In the genomic region with DNA sequence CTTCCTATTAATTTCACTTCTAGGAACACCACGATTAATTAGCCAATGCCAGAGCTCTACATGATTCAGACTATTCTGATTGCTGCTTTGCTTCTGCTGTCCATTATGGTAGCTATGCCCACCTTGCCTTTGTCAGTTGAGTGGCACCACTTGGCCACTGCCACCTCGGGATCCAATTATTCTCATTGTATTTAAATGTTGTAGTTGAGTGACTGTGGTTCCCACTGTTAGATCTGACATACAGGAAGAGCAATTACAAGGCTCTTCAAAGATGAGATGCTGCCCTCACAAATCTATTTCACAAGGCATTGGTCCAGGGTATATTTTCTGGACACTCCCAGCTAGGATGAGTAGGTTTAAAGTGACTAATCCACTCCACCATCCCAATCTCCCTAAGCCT, we compare ENCODE assay signal across 8 cellular contexts.
"Had no signal": no experiment of that assay in that cellular context is flagged by ENCODE, and none has a peak within 500 bp of the region (broad histone marks: within the 10 kb centered on the region; RNA-seq: fewer than 3 reads in every experiment).

No MANE protein-coding gene starts in this region.

- H3K27ac Mint-ChIP-seq: IgD-negative memory B cell had no signal

- ATAC-seq: HepG2, K562 had no signal

- H3K27ac ChIP-seq: HL-60, KMS-11 had no signal

- H3K4me3 Mint-ChIP-seq: IgD-negative memory B cell had no signal

- H3K4me1 Mint-ChIP-seq: IgD-negative memory B cell had no signal

- DNase-seq: IMR-90, KBM-7, KG1 had no signal

- H3K4me3 ChIP-seq: K562 had no signal

- H3K27me3 Mint-ChIP-seq: IgD-negative memory B cell had no signal

- H3K9ac ChIP-seq: KMS-11 had no signal

- H3K36me3 Mint-ChIP-seq: IgD-negative memory B cell had no signal
